In the genomic region with DNA sequence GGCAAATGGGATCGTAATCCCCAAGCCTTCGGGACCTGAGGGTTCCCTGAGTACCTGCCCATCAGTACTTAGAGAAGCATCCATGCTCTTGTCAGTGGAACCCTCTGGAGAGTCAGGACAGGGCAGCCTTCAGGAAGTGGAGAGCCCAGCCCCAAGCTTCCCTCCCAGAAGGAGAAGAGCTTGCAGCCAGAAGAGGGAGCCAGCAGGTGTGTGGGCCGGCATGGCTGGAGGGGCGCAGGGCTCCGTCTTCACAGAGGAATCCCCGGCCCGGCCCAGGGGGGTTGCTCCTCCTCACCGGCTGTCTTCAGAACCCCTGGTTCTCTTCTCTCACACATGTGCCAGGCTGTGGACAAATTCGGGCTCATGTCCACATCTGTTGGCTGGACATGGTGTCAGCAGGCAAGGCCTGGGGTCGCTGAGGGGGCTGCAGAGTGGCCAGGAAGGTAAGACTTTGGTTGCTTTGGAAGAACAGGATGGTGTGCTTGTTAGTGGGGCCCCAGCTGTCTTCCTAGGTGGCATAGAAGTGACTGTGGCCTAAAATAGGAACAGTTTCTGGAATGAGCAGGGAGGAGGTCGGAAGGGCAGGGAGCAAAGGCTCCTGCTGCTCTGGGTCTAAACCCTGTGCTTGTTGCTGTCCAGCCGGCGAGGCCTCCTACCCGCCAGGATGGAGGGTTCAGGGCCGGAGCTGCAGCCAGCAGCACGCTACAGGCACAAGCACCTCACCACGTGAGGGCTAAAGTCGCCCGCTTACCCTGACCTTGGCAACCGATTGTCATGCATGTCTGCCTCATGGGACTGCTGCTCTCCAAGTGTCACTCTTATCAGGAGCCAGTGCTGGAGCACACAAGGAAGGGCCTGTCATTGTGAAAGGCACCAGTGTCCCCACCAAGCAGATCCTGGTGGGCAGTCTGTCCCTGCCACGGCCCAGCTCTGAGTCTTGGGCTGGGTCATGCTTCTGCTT, we compare ENCODE assay signal across 13 cellular contexts. TPM values are rescaled to one million over a fixed set of nuclear protein-coding genes. Genes with fewer than 3 reads are reported as not detected.
DNase-seq lines count a peak whose midpoint lies in the region; ATAC-seq and TF ChIP-seq lines count a peak whose summit lies in the region.
"Had no signal": no experiment of that assay in that cellular context is flagged by ENCODE, and none has a peak within 500 bp of the region (broad histone marks: within the 10 kb centered on the region; RNA-seq: fewer than 3 reads in every experiment).

No MANE protein-coding gene starts in this region.

- no peak overlapping the region for H2AFZ ChIP-seq in HCT116 (ENCODE audit: low read depth, low read length, poor library complexity, severe bottlenecking)

- no peak overlapping the region for H3K4me2 ChIP-seq in HCT116 (ENCODE audit: low read length)

- intact Hi-C loops in HCT116 (cut with micrococcal nuclease) (no loop called here), body of pancreas (cut with DNase I) (no loop called here), posterior cingulate gyrus (cut with DNase I) (no loop called here)

- H3K36me3 Mint-ChIP-seq in memory B cell (no peaks in the 10 kb centered on the region), mesothelial cell of epicardium (no peaks in the 10 kb centered on the region)
- H3K36me3 Mint-ChIP-seq: activated naive CD4-positive, alpha-beta T cell treated with anti-CD3 and anti-CD28 coated beads, Interleukin-2, amount 50 U/mL, for 24 hours; natural killer cell had no signal

- H3K4me1 ChIP-seq in HCT116 (ENCODE audit: control insufficient read depth in 1 of 2, insufficient read depth in 2 of 2, low read length in 2 of 2) (no peaks in the 10 kb centered on the region), body of pancreas (peaks cover 16% of the 10 kb centered on the region)
- H3K4me1 ChIP-seq: esophagus squamous epithelium had no signal

- H3K9me3 Mint-ChIP-seq in memory B cell (peaks cover 3% of the 10 kb centered on the region), mesothelial cell of epicardium (no peaks in the 10 kb centered on the region)
- H3K9me3 Mint-ChIP-seq: activated naive CD4-positive, alpha-beta T cell treated with anti-CD3 and anti-CD28 coated beads, Interleukin-2, amount 50 U/mL, for 24 hours; natural killer cell had no signal

- RAD21 ChIA-PET in HCT116 (lab: Charles Lee; ENCODE audit: low non-redundant PET in 1 of 2, low total read pairs in 2 of 2, uncharacterized antibody in 2 of 2, unreplicated experiment in 2 of 2), result no interaction called here

- no peak overlapping the region for H3K4me3 ChIP-seq in AG04449 (ENCODE audit: low read depth, low read length)
- no peak overlapping the region for H3K4me3 ChIP-seq in HCT116 (replicated peaks in 1 of 2; ENCODE audit: low read depth in 1 of 2, low read length in 2 of 2)
- H3K4me3 ChIP-seq in body of pancreas, result no peak overlapping the region
- H3K4me3 ChIP-seq: esophagus squamous epithelium, Peyer's patch had no signal

- CTCF ChIA-PET in AG04449 (lab: Yijun Ruan, JAX) (interaction anchor here (1.3 kb wide), 1 partner anchor 175 kb away, joined by 6 read pairs; no protein-coding TSS in a partner anchor), HCT116 (lab: Charles Lee) (no interaction called here)

- H3K79me2 ChIP-seq in HCT116 (ENCODE audit: insufficient read depth, low read length), result no peaks in the 10 kb centered on the region

- H3K9ac ChIP-seq in HCT116 (ENCODE audit: low read length), result no peak overlapping the region

- peaks cover 11% of the 10 kb centered on the region for H3K27me3 Mint-ChIP-seq in memory B cell
- peaks cover 73% of the 10 kb centered on the region for H3K27me3 Mint-ChIP-seq in mesothelial cell of epicardium (ENCODE audit: low read depth)

- no peaks in the 10 kb centered on the region for H4K20me1 ChIP-seq in HCT116 (ENCODE audit: insufficient read depth)

- H3K36me3 ChIP-seq in HCT116 (ENCODE audit: control insufficient read depth in 1 of 2, insufficient read depth in 2 of 2, low read length in 2 of 2) (no peaks in the 10 kb centered on the region), body of pancreas (replicated peaks in 1 of 2; ENCODE audit: insufficient read depth in 1 of 2, low read depth in 2 of 2) (no peaks in the 10 kb centered on the region)
- H3K36me3 ChIP-seq: esophagus squamous epithelium, Peyer's patch had no signal

- H3K27me3 ChIP-seq in HCT116 (ENCODE audit: insufficient read depth, low read length), result peaks cover 9% of the 10 kb centered on the region
- no peaks in the 10 kb centered on the region for H3K27me3 ChIP-seq in body of pancreas
- H3K27me3 ChIP-seq: Peyer's patch had no signal

- 51 to 66% methylated on average over 12 to 19 of the region's 21 CpGs for WGBS in body of pancreas, 2 donors

- no peak; the same call in 1 of the 2 replicates for TF ChIP-seq RAD21 in HCT116 (IDR thresholded peaks at IDR 0.05; ENCODE audit: low read depth)

- H3K27ac ChIP-seq in HCT116 (ENCODE audit: low read depth, low read length) (no peak overlapping the region), body of pancreas (no peak overlapping the region)
- H3K27ac ChIP-seq: esophagus squamous epithelium had no signal

- ATAC-seq in HCT116, result 0 out of 2 replicates have a peak, but pooled peaks have one; percentile 42
- ATAC-seq in body of pancreas, result peak; percentile 19
- ATAC-seq in memory B cell (ENCODE audit: low read depth), result no peak

- TF ChIP-seq CTCF in AG04449 (IDR thresholded peaks at IDR 0.05; ENCODE audit: insufficient read depth, low read length, missing control alignments), result peak; percentile 26
- TF ChIP-seq CTCF in HCT116 (IDR thresholded peaks at IDR 0.05 in 2 of 3, conservative IDR thresholded peaks at IDR 0.05 in 1 of 3; ENCODE audit: borderline replicate concordance in 1 of 3, insufficient read depth in 1 of 3, low read depth in 2 of 3, low read length in 2 of 3), result peak in 1 of 3 experiments; percentile 8; a peak in 3 of 6 replicates
- no peak for TF ChIP-seq CTCF in body of pancreas (IDR thresholded peaks at IDR 0.05)
- no peak for TF ChIP-seq CTCF in mesothelial cell of epicardium (IDR thresholded peaks at IDR 0.05; ENCODE audit: unreplicated experiment)

- H3K4me1 Mint-ChIP-seq in memory B cell (peaks cover 24% of the 10 kb centered on the region), mesothelial cell of epicardium (peaks cover 7% of the 10 kb centered on the region)
- H3K4me1 Mint-ChIP-seq: activated naive CD4-positive, alpha-beta T cell treated with anti-CD3 and anti-CD28 coated beads, Interleukin-2, amount 50 U/mL, for 24 hours had no signal

- DNase-seq in AG04449 (ENCODE audit: low read depth, low spot score) (no peak), HCT116 (ENCODE audit: low read depth, low spot score) (no peak), body of pancreas (no peak), memory B cell (ENCODE audit: low spot score in 2 of 2) (no peak), posterior cingulate gyrus (no peak), mesothelial cell of epicardium (ENCODE audit: low spot score in 2 of 2, unreplicated experiment in 2 of 2) (no peak), AML-193 (lab: John Stamatoyannopoulos, UW) (no peak)
- DNase-seq in activated CD4-positive, alpha-beta T cell treated with anti-CD3 and anti-CD28 coated beads, Interleukin-2, amount 50 U/mL, for 48 hours, result no peak
- DNase-seq: ACHN, esophagus squamous epithelium, natural killer cell had no signal

- H3K4me3 Mint-ChIP-seq in memory B cell (peak overlapping the region; percentile 40), mesothelial cell of epicardium (no peak overlapping the region)
- H3K4me3 Mint-ChIP-seq: activated naive CD4-positive, alpha-beta T cell treated with anti-CD3 and anti-CD28 coated beads, Interleukin-2, amount 50 U/mL, for 24 hours; natural killer cell had no signal

- POLR2A ChIA-PET in AG04449 (lab: Yijun Ruan, JAX) (interaction anchor here (0.6 kb wide), 1 partner anchor 122 kb away, joined by 3 read pairs; no protein-coding TSS in a partner anchor), HCT116 (lab: Charles Lee) (no interaction called here)

- H3K27ac Mint-ChIP-seq in memory B cell (no peak overlapping the region), mesothelial cell of epicardium (no peak overlapping the region)
- H3K27ac Mint-ChIP-seq: activated naive CD4-positive, alpha-beta T cell treated with anti-CD3 and anti-CD28 coated beads, Interleukin-2, amount 50 U/mL, for 24 hours; natural killer cell had no signal

- BruUV-seq in HCT116 (replicated peaks; lab: Mats Ljungman, UMichigan), result no TSS peak

- no peaks in the 10 kb centered on the region for H3K9me2 ChIP-seq in HCT116 (ENCODE audit: insufficient read depth)

- TF ChIP-seq POLR2A in HCT116 (IDR thresholded peaks at IDR 0.05; ENCODE audit: borderline replicate concordance, extremely low read depth, insufficient read depth, insufficient read length) (no peak), body of pancreas (IDR thresholded peaks at IDR 0.05) (no peak)

- peaks cover 0 to 5% of the 10 kb centered on the region in 2 experiments; a peak in 1 of 4 replicates for H3K9me3 ChIP-seq in HCT116 (ENCODE audit: control insufficient read depth in 1 of 2, insufficient read depth in 1 of 2, low read depth in 1 of 2, low read length in 2 of 2)
- H3K9me3 ChIP-seq in body of pancreas, result no peaks in the 10 kb centered on the region
- H3K9me3 ChIP-seq: esophagus squamous epithelium, Peyer's patch had no signal

TF ChIP-seq in HCT116, 20 proteins besides CTCF, POLR2A, EP300 and RAD21:
- TF ChIP-seq SIN3A (IDR thresholded peaks at IDR 0.05; ENCODE audit: low read depth) (no peak), POLR2AphosphoS5 (IDR thresholded peaks at IDR 0.05; ENCODE audit: low read depth, low read length) (no peak), SRF (IDR thresholded peaks at IDR 0.05; ENCODE audit: low read depth) (no peak)

RNA-seq across cellular contexts. Expression of a gene that starts 58.7 kb away (rescaled TPM):
- total RNA-seq in HCT116 (2021; ENCODE audit: unreplicated experiment), result 43.9 TPM
- 39.0 and 47.7 TPM in 2 replicates for polyA plus RNA-seq in HCT116 (2012)
- 10 to 100 TPM; 31.4 to 41.9 TPM for total RNA-seq in body of pancreas
- 43.7 to 46.0 TPM (median 45.0 TPM) in 3 replicates for total RNA-seq in mesothelial cell of epicardium
